ENCODE assay signal across 8 cellular contexts in the genomic region with DNA sequence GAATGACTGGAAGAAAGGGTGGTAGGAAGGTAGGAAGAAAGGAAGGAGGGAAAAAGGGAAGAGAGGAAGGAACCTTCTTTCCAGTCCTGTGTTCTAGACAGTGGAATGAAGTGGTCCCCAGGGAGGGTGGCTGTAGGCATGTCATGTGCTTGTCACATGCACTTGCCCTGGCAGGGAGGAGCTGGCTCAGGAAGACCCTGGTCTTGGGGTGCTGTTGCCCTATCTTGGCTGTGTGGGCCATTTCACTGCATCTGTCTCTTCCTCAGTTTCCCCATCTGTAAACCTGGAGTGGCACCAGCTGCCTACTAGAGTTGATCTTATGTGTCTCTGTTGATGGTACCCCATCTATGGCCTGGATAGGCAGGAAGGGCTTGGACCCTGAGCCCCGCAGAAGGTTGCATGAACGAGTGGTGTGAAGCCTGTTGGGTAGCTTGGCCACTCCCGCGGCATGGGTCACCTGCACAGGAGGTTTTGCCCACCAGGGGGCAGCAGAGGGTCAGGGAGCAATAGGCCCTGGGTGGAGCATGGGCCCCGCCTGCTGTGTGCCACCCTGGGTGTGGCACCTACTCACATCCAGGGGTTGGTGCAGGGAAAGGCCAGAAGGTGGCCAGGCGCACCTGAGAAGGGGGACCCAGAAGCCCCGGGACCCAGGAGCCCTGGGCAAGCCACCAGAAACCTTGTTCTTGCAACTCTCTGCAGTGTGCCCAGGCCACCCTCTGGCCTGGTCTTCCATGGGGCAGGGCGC. TPM values are rescaled to one million over a fixed set of nuclear protein-coding genes. Genes with fewer than 3 reads are reported as not detected.
DNase-seq lines count a peak whose midpoint lies in the region; ATAC-seq, FAIRE-seq and TF ChIP-seq lines count a peak whose summit lies in the region.

No MANE protein-coding gene starts in this region.

- H3K27me3 ChIP-seq in Peyer's patch, result no peaks in the 10 kb centered on the region
- no peaks in the 10 kb centered on the region for H3K27me3 ChIP-seq in small intestine (ENCODE audit: control insufficient read depth in 2 of 2, insufficient read depth in 2 of 2, low read length in 2 of 2)

- DNase-seq in NCI-H526 (lab: John Stamatoyannopoulos, UW), result peak; percentile 25 to 73
- DNase-seq in NCI-H526 treated with DMSO at 0.1 percent for 48 hours (lab: John Stamatoyannopoulos, UW), result no peak
- DNase-seq in Peyer's patch, result peak; percentile 67 to 89 (median 86)
- DNase-seq in activated T-cell treated with anti-CD3 and anti-CD28 coated beads, Interleukin-2, amount 50 U/mL, for 72 hours, result peak; percentile 83 to 89
- DNase-seq in glomerular visceral epithelial cell (ENCODE audit: extremely low spot score), result peak; percentile 33
- DNase-seq in small intestine, result peak; percentile 70

- no peak overlapping the region for H3K4me3 Mint-ChIP-seq in activated T-cell treated with anti-CD3 and anti-CD28 coated beads, Interleukin-2, amount 50 U/mL, for 72 hours

- H3K27ac ChIP-seq in Peyer's patch, result no peak overlapping the region
- no peak overlapping the region for H3K27ac ChIP-seq in small intestine (ENCODE audit: low read depth in 1 of 2, low read length in 1 of 2)

- H3K36me3 Mint-ChIP-seq in activated T-cell treated with anti-CD3 and anti-CD28 coated beads, Interleukin-2, amount 50 U/mL, for 72 hours (ENCODE audit: insufficient read depth in 2 of 2), result no peaks in the 10 kb centered on the region

- H3K4me3 ChIP-seq in Peyer's patch (no peak overlapping the region), small intestine (ENCODE audit: low read depth in 1 of 2, low read length in 2 of 2) (no peak overlapping the region)

- no peaks in the 10 kb centered on the region for H3K27me3 Mint-ChIP-seq in activated T-cell treated with anti-CD3 and anti-CD28 coated beads, Interleukin-2, amount 50 U/mL, for 72 hours (ENCODE audit: low read depth)

- TF ChIP-seq POLR2A in Peyer's patch (IDR thresholded peaks at IDR 0.05), result no peak

- H3K4me1 Mint-ChIP-seq in activated T-cell treated with anti-CD3 and anti-CD28 coated beads, Interleukin-2, amount 50 U/mL, for 72 hours (ENCODE audit: low read depth), result no peaks in the 10 kb centered on the region

- H3K27ac Mint-ChIP-seq in activated T-cell treated with anti-CD3 and anti-CD28 coated beads, Interleukin-2, amount 50 U/mL, for 72 hours, result no peak overlapping the region

- no peak for FAIRE-seq in small intestine (lab: Jason Lieb, UNC)

- WGBS in small intestine, 3 donors, result 49 to 70% (median 49%) methylated on average over 8 of the region's 8 CpGs

- no peaks in the 10 kb centered on the region for H3K9me3 Mint-ChIP-seq in activated T-cell treated with anti-CD3 and anti-CD28 coated beads, Interleukin-2, amount 50 U/mL, for 72 hours

- TF ChIP-seq CTCF in Peyer's patch (IDR thresholded peaks at IDR 0.05), result peak; percentile 16 to 81 (median 76)

- ATAC-seq in HG03175 (IDR thresholded peaks at IDR 0.05; ENCODE audit: unreplicated experiment) (peak; percentile 69), GM21528 (IDR thresholded peaks at IDR 0.05; ENCODE audit: low FRiP score, unreplicated experiment) (no peak)
- ATAC-seq in activated T-cell treated with anti-CD3 and anti-CD28 coated beads, Interleukin-2, amount 50 U/mL, for 72 hours (replicated peaks in 1 of 2), result peak; percentile 87 to 88

- H3K4me1 ChIP-seq in Peyer's patch (no peaks in the 10 kb centered on the region), small intestine (ENCODE audit: control insufficient read depth in 2 of 2, insufficient read depth in 1 of 2, low read depth in 1 of 2, low read length in 1 of 2) (no peaks in the 10 kb centered on the region)

- H3K9me3 ChIP-seq in Peyer's patch, result no peaks in the 10 kb centered on the region
- no peaks in the 10 kb centered on the region for H3K9me3 ChIP-seq in small intestine (ENCODE audit: control insufficient read depth, low read depth)

- no peaks in the 10 kb centered on the region for H3K36me3 ChIP-seq in Peyer's patch
- H3K36me3 ChIP-seq in small intestine (ENCODE audit: control insufficient read depth in 2 of 2, insufficient read depth in 2 of 2, low read length in 2 of 2), result no peaks in the 10 kb centered on the region

RNA-seq across cellular contexts. Expression of a gene that starts 25.1 kb away (rescaled TPM):
- 100 to 1,000 TPM in 1 of 4 donors, 10 to 100 TPM in 2, 1 to 10 TPM in 1; 5.8 to 135 (median 33.8) TPM for total RNA-seq in Peyer's patch
- not detected for total RNA-seq in activated T-cell treated with anti-CD3 and anti-CD28 coated beads, Interleukin-2, amount 50 U/mL, for 72 hours
- polyA plus RNA-seq in small intestine, result 10 to 100 TPM in 2 of 3 donors, 1 to 10 TPM in 1; 5.1 to 15.7 (median 13.4) TPM

RNA-seq across cellular contexts. Expression of a gene that starts 52.5 kb away (rescaled TPM):
- total RNA-seq in Peyer's patch, result not detected
- total RNA-seq in activated T-cell treated with anti-CD3 and anti-CD28 coated beads, Interleukin-2, amount 50 U/mL, for 72 hours, result not detected
- not detected for polyA plus RNA-seq in small intestine

Comparison
In these comparisons a context has a peak if more than half of its experiments do, and no peak if none do; other contexts are left out.
1. RNA of a gene that starts 25.1 kb away (total RNA-seq): 5.8 to 135 TPM in Peyer's patch; not detected in activated T-cell treated with anti-CD3 and anti-CD28 coated beads, Interleukin-2, amount 50 U/mL, for 72 hours; every median in the first group is over 4 times any median in the second.